In genomic region chr17:39739885-39740356, GRCh38 we compare ENCODE assay signal across 1 cellular context.
TF ChIP-seq lines count a peak whose summit lies in the region.

No MANE protein-coding gene starts in this region.

TF ChIP-seq in HepG2, 621 proteins besides CTCF, POLR2A, EP300 and RAD21 (continued from another document and continues in another):
- TF ChIP-seq, protein P1, sequence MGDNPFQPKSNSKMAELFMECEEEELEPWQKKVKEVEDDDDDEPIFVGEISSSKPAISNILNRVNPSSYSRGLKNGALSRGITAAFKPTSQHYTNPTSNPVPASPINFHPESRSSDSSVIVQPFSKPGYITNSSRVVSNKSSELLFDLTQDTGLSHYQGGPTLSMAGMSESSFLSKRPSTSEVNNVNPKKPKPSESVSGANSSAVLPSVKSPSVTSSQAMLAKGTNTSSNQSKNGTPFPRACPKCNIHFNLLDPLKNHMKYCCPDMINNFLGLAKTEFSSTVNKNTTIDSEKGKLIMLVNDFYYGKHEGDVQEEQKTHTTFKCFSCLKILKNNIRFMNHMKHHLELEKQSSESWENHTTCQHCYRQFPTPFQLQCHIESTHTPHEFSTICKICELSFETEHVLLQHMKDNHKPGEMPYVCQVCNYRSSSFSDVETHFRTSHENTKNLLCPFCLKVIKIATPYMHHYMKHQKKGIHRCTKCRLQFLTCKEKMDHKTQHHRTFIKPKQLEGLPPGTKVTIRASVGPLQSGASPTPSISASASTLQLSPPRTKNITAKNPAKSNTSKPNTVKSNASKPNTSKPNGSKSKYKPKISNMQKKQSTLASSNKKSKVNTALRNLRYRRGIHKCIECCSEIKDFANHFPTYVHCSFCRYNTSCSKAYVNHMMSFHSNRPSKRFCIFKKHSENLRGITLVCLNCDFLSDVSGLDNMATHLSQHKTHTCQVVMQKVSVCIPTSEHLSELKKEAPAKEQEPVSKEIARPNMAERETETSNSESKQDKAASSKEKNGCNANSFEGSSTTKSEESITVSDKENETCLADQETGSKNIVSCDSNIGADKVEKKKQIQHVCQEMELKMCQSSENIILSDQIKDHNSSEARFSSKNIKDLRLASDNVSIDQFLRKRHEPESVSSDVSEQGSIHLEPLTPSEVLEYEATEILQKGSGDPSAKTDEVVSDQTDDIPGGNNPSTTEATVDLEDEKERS (CRISPR knock-in tag; IDR thresholded peaks at IDR 0.05), result no peak
- TF ChIP-seq ZBTB33 (CRISPR knock-in tag; IDR thresholded peaks at IDR 0.05) (0 out of 2 replicates have a peak, but pooled peaks have one; percentile 3), SRSF1 (optimal IDR thresholded peaks at IDR 0.05; ENCODE audit: low read depth, low read length) (no peak), ZBTB43 (CRISPR knock-in tag; conservative IDR thresholded peaks at IDR 0.05) (no peak), SRSF4 (IDR thresholded peaks at IDR 0.05; ENCODE audit: low read depth, low read length, poor library complexity, severe bottlenecking) (no peak), ZNF430 (CRISPR knock-in tag; IDR thresholded peaks at IDR 0.05) (peak; percentile 46; the same call in 1 of the 2 replicates), CREB3 (CRISPR knock-in tag; IDR thresholded peaks at IDR 0.05) (0 out of 2 replicates have a peak, but pooled peaks have one; percentile 46), SMAD9 (CRISPR knock-in tag; IDR thresholded peaks at IDR 0.05) (0 out of 2 replicates have a peak, but pooled peaks have one; percentile 60), TRIM24 (CRISPR knock-in tag; IDR thresholded peaks at IDR 0.05) (no peak), ZBTB7A (CRISPR knock-in tag; IDR thresholded peaks at IDR 0.05) (no peak), ZFP1 (CRISPR knock-in tag; IDR thresholded peaks at IDR 0.05) (no peak), HNRNPK (IDR thresholded peaks at IDR 0.05; ENCODE audit: low read depth, low read length, poor library complexity, severe bottlenecking) (peak; percentile 1), ZNF687 (CRISPR knock-in tag; IDR thresholded peaks at IDR 0.05) (peak; percentile 25; the same call in 1 of the 2 replicates), KLF12 (CRISPR knock-in tag; IDR thresholded peaks at IDR 0.05; ENCODE audit: borderline replicate concordance) (peak; percentile 33), ZNF326 (CRISPR knock-in tag; IDR thresholded peaks at IDR 0.05; ENCODE audit: borderline replicate concordance) (no peak), ZNF143 (CRISPR knock-in tag; IDR thresholded peaks at IDR 0.05) (no peak), AHDC1 (CRISPR knock-in tag; IDR thresholded peaks at IDR 0.05; ENCODE audit: borderline replicate concordance) (no peak), ZNF619 (CRISPR knock-in tag; IDR thresholded peaks at IDR 0.05) (peak; percentile 87; the same call in 1 of the 2 replicates), CENPT (CRISPR knock-in tag; IDR thresholded peaks at IDR 0.05; ENCODE audit: low read depth) (no peak), GLI4 (CRISPR knock-in tag; IDR thresholded peaks at IDR 0.05; ENCODE audit: borderline replicate concordance) (no peak), ZNF451 (CRISPR knock-in tag; IDR thresholded peaks at IDR 0.05) (no peak), ZMYM4 (CRISPR knock-in tag; IDR thresholded peaks at IDR 0.05) (no peak), ZNF441 (CRISPR knock-in tag; IDR thresholded peaks at IDR 0.05; ENCODE audit: borderline replicate concordance) (peak; percentile 22; the same call in 1 of the 2 replicates), ZNF20 (CRISPR knock-in tag; IDR thresholded peaks at IDR 0.05) (no peak), RBM22 (optimal IDR thresholded peaks at IDR 0.05; ENCODE audit: low read length) (no peak), CBX2 (IDR thresholded peaks at IDR 0.05; ENCODE audit: low read depth, low read length) (no peak), CBX2 (CRISPR knock-in tag; IDR thresholded peaks at IDR 0.05; ENCODE audit: low read depth) (no peak), MAFG (CRISPR knock-in tag; IDR thresholded peaks at IDR 0.05) (no peak), ZNF761 (CRISPR knock-in tag; conservative IDR thresholded peaks at IDR 0.05) (no peak)
- TF ChIP-seq, protein P2, sequence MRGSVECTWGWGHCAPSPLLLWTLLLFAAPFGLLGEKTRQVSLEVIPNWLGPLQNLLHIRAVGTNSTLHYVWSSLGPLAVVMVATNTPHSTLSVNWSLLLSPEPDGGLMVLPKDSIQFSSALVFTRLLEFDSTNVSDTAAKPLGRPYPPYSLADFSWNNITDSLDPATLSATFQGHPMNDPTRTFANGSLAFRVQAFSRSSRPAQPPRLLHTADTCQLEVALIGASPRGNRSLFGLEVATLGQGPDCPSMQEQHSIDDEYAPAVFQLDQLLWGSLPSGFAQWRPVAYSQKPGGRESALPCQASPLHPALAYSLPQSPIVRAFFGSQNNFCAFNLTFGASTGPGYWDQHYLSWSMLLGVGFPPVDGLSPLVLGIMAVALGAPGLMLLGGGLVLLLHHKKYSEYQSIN (CRISPR knock-in tag; IDR thresholded peaks at IDR 0.05; ENCODE audit: borderline replicate concordance), result no peak
- TF ChIP-seq, protein P3, sequence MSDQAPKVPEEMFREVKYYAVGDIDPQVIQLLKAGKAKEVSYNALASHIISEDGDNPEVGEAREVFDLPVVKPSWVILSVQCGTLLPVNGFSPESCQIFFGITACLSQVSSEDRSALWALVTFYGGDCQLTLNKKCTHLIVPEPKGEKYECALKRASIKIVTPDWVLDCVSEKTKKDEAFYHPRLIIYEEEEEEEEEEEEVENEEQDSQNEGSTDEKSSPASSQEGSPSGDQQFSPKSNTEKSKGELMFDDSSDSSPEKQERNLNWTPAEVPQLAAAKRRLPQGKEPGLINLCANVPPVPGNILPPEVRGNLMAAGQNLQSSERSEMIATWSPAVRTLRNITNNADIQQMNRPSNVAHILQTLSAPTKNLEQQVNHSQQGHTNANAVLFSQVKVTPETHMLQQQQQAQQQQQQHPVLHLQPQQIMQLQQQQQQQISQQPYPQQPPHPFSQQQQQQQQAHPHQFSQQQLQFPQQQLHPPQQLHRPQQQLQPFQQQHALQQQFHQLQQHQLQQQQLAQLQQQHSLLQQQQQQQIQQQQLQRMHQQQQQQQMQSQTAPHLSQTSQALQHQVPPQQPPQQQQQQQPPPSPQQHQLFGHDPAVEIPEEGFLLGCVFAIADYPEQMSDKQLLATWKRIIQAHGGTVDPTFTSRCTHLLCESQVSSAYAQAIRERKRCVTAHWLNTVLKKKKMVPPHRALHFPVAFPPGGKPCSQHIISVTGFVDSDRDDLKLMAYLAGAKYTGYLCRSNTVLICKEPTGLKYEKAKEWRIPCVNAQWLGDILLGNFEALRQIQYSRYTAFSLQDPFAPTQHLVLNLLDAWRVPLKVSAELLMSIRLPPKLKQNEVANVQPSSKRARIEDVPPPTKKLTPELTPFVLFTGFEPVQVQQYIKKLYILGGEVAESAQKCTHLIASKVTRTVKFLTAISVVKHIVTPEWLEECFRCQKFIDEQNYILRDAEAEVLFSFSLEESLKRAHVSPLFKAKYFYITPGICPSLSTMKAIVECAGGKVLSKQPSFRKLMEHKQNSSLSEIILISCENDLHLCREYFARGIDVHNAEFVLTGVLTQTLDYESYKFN (CRISPR knock-in tag; conservative IDR thresholded peaks at IDR 0.05), result no peak
- TF ChIP-seq, protein P4, sequence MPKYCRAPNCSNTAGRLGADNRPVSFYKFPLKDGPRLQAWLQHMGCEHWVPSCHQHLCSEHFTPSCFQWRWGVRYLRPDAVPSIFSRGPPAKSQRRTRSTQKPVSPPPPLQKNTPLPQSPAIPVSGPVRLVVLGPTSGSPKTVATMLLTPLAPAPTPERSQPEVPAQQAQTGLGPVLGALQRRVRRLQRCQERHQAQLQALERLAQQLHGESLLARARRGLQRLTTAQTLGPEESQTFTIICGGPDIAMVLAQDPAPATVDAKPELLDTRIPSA (CRISPR knock-in tag; IDR thresholded peaks at IDR 0.05; ENCODE audit: borderline replicate concordance), result peak; percentile 33
- TF ChIP-seq, protein P5, sequence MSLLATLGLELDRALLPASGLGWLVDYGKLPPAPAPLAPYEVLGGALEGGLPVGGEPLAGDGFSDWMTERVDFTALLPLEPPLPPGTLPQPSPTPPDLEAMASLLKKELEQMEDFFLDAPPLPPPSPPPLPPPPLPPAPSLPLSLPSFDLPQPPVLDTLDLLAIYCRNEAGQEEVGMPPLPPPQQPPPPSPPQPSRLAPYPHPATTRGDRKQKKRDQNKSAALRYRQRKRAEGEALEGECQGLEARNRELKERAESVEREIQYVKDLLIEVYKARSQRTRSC (CRISPR knock-in tag; IDR thresholded peaks at IDR 0.05; ENCODE audit: low read depth), result no peak; the same call in 1 of the 2 replicates
